In genomic region chr2:8202139-8202538, GRCh38 we compare ENCODE assay signal across 1 cellular context.
TF ChIP-seq lines count a peak whose summit lies in the region.

No MANE protein-coding gene starts in this region.

TF ChIP-seq in GM12878, 131 proteins besides CTCF, POLR2A, EP300 and RAD21 (continued from another document):
- TF ChIP-seq IRF3 (IDR thresholded peaks at IDR 0.05) (no peak), CHD2 (IDR thresholded peaks at IDR 0.05; ENCODE audit: borderline replicate concordance, low read depth, low read length) (0 out of 2 replicates have a peak, but pooled peaks have one; percentile 5), IKZF1 (conservative IDR thresholded peaks at IDR 0.05) (peak; percentile 63; the same call in 1 of the 2 replicates), NBN (IDR thresholded peaks at IDR 0.05) (no peak)
